32 cellular contexts compared by ENCODE assay signal in genomic region chr10:49618861-49619260, GRCh38. TPM values are rescaled to one million over a fixed set of nuclear protein-coding genes. Genes with fewer than 3 reads are reported as not detected.
"Had no signal": no experiment of that assay in that cellular context is flagged by ENCODE, and none has a peak within 500 bp of the region (broad histone marks: within the 10 kb centered on the region; RNA-seq: fewer than 3 reads in every experiment).

No MANE protein-coding gene starts in this region.

- DNase-seq: effector CD8-positive, alpha-beta T cell; endodermal cell; foreskin fibroblast; gastrocnemius medialis; heart left ventricle; left cardiac atrium; left lung; mesendoderm; midbrain; nephron progenitor cell; nucleus accumbens; stimulated activated CD4-positive, alpha-beta T cell treated with anti-CD3 and anti-CD28 coated beads, Interleukin-2, amount 100 ng/mL, for 24 hours; stimulated activated CD4-positive, alpha-beta T cell treated with anti-CD3 and anti-CD28 coated beads, Interleukin-4, amount 100 ng/mL, for 4 hours; stimulated activated naive CD8-positive, alpha-beta T cell treated with anti-CD3 and anti-CD28 coated beads, Interleukin-15, Interleukin-2, amounts not matched to agents 100 U/mL and 50 U/mL, for 24 hours; substantia nigra; testis had no signal

- H3K27ac Mint-ChIP-seq: dendritic cell treated with granulocyte-macrophage colony-stimulating factor and Interleukin-4, amounts not matched to agents 40 ng/mL and 50 ng/mL, for 4 days; endodermal cell; naive thymus-derived CD8-positive, alpha-beta T cell; nephron progenitor cell; progenitor cell of endocrine pancreas; stimulated activated memory B cell treated with anti-CD40 and anti-IgM and Interleukin-4, amounts not matched to agents 10 μg/mL and 1 μg/mL and 100 μg/mL, for 72 hours; type B pancreatic cell had no signal

- H3K27ac ChIP-seq: epithelial cell of prostate, gastrocnemius medialis, heart left ventricle, hepatocyte, left lung, pancreas, right lobe of liver, testis, tibial artery had no signal

- H3K4me3 Mint-ChIP-seq: dendritic cell treated with granulocyte-macrophage colony-stimulating factor and Interleukin-4, amounts not matched to agents 40 ng/mL and 50 ng/mL, for 4 days; endodermal cell; naive thymus-derived CD8-positive, alpha-beta T cell; nephron progenitor cell; stimulated activated memory B cell treated with anti-CD40 and anti-IgM and Interleukin-4, amounts not matched to agents 10 μg/mL and 1 μg/mL and 100 μg/mL, for 72 hours; type B pancreatic cell had no signal

- H3K9me3 ChIP-seq: gastrocnemius medialis, heart left ventricle, left lung, pancreas, right lobe of liver, testis, tibial artery had no signal

- H3K27me3 ChIP-seq: right lobe of liver, testis had no signal

- H2AFZ ChIP-seq: hepatocyte had no signal

- H3K36me3 ChIP-seq: gastrocnemius medialis, heart left ventricle, left lung, pancreas, right lobe of liver, tibial artery had no signal

- H3K4me3 ChIP-seq: gastrocnemius medialis, heart left ventricle, hepatocyte, left lung, pancreas, right lobe of liver, testis, tibial artery had no signal

- H3K4me2 ChIP-seq: hepatocyte had no signal

- H3K79me2 ChIP-seq: hepatocyte had no signal

- H3K4me1 ChIP-seq: gastrocnemius medialis, left lung, pancreas, right lobe of liver, testis had no signal

- H3K36me3 Mint-ChIP-seq: naive thymus-derived CD8-positive, alpha-beta T cell; stimulated activated memory B cell treated with anti-CD40 and anti-IgM and Interleukin-4, amounts not matched to agents 10 μg/mL and 1 μg/mL and 100 μg/mL, for 72 hours; type B pancreatic cell had no signal

- H3K9me3 Mint-ChIP-seq: dendritic cell treated with granulocyte-macrophage colony-stimulating factor and Interleukin-4, amounts not matched to agents 40 ng/mL and 50 ng/mL, for 4 days; endodermal cell; nephron progenitor cell; stimulated activated memory B cell treated with anti-CD40 and anti-IgM and Interleukin-4, amounts not matched to agents 10 μg/mL and 1 μg/mL and 100 μg/mL, for 72 hours; type B pancreatic cell had no signal

RNA-seq across cellular contexts. Expression of gene CHAT, which starts 5.0 kb away (rescaled TPM):
- total RNA-seq: endodermal cell; esophagus mucosa; gastrocnemius medialis; heart left ventricle; kidney epithelial cell; left cardiac atrium; left lung; lower leg skin; lung microvascular endothelial cell; naive thymus-derived CD8-positive, alpha-beta T cell; progenitor cell of endocrine pancreas; right lobe of liver; skeletal muscle tissue; urinary bladder had no signal

RNA-seq across cellular contexts. Expression of gene SLC18A3, which starts 8.8 kb away (rescaled TPM):
- total RNA-seq: endodermal cell; esophagus mucosa; gastrocnemius medialis; heart left ventricle; kidney epithelial cell; left cardiac atrium; left lung; lower leg skin; lung microvascular endothelial cell; naive thymus-derived CD8-positive, alpha-beta T cell; progenitor cell of endocrine pancreas; right lobe of liver; skeletal muscle tissue; testis had no signal
